In genomic region chr15:74835312-74835823, GRCh38 we compare ENCODE assay signal across 8 cellular contexts. TPM values are rescaled to one million over a fixed set of nuclear protein-coding genes. Genes with fewer than 3 reads are reported as not detected.
DNase-seq lines count a peak whose midpoint lies in the region; TF ChIP-seq lines count a peak whose summit lies in the region.

No MANE protein-coding gene starts in this region.

- intact Hi-C loops in head of caudate nucleus (cut with DNase I) = loop anchor here (5.0 kb wide), 1 partner anchor 53 kb away; the partner anchor contains the start of gene CSK

- DNase-seq in AG09309 (ENCODE audit: low read depth) = no peak
- DNase-seq in GM19238 (ENCODE audit: insufficient read length, low spot score) = peak; percentile 62
- DNase-seq in OCI-M1 (lab: John Stamatoyannopoulos, UW) = peak; percentile 66
- DNase-seq in activated effector memory CD4-positive, alpha-beta T cell treated with anti-CD3 and anti-CD28 coated beads, Interleukin-2, amount 50 U/mL, for 16 hours = peak; percentile 79
- DNase-seq in head of caudate nucleus = peak in 41 of 42 donors; percentile 22 to 85 (median 63)
- DNase-seq in renal cortical epithelial cell (ENCODE audit: low read depth) = peak; percentile 53
- DNase-seq in NCI-H1417 treated with DMSO at 0.1 percent for 48 hours (lab: John Stamatoyannopoulos, UW) = no peak
- DNase-seq in NCI-H1105 (lab: John Stamatoyannopoulos, UW) = no peak

- no peak overlapping the region for H3K4me3 ChIP-seq in AG09309 (ENCODE audit: control insufficient read depth, low read depth, low read length)

- peak; percentile 85 for TF ChIP-seq CTCF in AG09309 (IDR thresholded peaks at IDR 0.05; ENCODE audit: control insufficient read depth, insufficient read depth, low read depth, low read length, missing control alignments)

RNA-seq across cellular contexts. Expression of gene ULK3, which starts 7.6 kb away (rescaled TPM):
- 13.4 and 20.4 TPM in 2 replicates for total RNA-seq in renal cortical epithelial cell

RNA-seq across cellular contexts. Expression of gene CPLX3, which starts 8.9 kb away (rescaled TPM):
- not detected in 2 replicates for total RNA-seq in renal cortical epithelial cell

RNA-seq across cellular contexts. Expression of gene LMAN1L, which starts 22.7 kb away (rescaled TPM):
- not detected in 2 replicates for total RNA-seq in renal cortical epithelial cell

RNA-seq across cellular contexts. Expression of gene SCAMP2, which starts 37.8 kb away (rescaled TPM):
- total RNA-seq in renal cortical epithelial cell = 19.4 and 64.5 TPM in 2 replicates

RNA-seq across cellular contexts. Expression of gene CSK, which starts 53.5 kb away (rescaled TPM):
- 28.5 and 58.4 TPM in 2 replicates for total RNA-seq in renal cortical epithelial cell

Comparison
In these comparisons a context has a peak if more than half of its experiments do, and no peak if none do; other contexts are left out.
1. DNase-seq: peak in GM19238 (single experiment), OCI-M1 (single experiment), activated effector memory CD4-positive, alpha-beta T cell treated with anti-CD3 and anti-CD28 coated beads, Interleukin-2, amount 50 U/mL, for 16 hours (single experiment), head of caudate nucleus (41 of 42) and renal cortical epithelial cell (single experiment); none in AG09309 (single experiment), NCI-H1417 treated with DMSO at 0.1 percent for 48 hours (single experiment) and NCI-H1105 (single experiment).